ENCODE assay signal across 26 cellular contexts in the genomic region with DNA sequence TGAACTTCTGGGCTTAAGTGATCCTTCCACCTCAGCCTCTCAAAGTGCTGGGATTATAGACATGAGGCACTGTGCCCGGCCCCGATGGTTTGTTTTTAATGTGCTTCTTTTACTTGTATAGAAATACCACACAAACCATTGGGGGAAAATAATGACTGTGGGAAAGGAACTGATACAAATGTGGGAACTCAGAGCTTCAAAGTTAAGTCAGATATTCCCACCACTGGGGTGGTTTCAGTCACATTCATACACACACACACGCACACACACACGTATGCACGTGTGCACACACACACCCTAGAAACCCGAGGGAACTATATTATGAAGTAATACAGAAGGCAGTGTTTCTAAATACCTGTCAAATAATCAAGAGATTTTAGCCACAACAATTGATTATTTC. TPM values are rescaled to one million over a fixed set of nuclear protein-coding genes. Genes with fewer than 3 reads are reported as not detected.
DNase-seq lines count a peak whose midpoint lies in the region; ATAC-seq, FAIRE-seq and TF ChIP-seq lines count a peak whose summit lies in the region.
"Had no signal": no experiment of that assay in that cellular context is flagged by ENCODE, and none has a peak within 500 bp of the region (broad histone marks: within the 10 kb centered on the region; RNA-seq: fewer than 3 reads in every experiment).

No MANE protein-coding gene starts in this region.

- H3K27me3 ChIP-seq in K562 (ENCODE audit: control insufficient read depth in 2 of 2, insufficient read depth in 2 of 2, low read length in 2 of 2), result peaks cover 63 to 71% of the 10 kb centered on the region in 2 experiments; a peak in 4 of 5 replicates
- H3K27me3 ChIP-seq: BE2C had no signal

- no peaks in the 10 kb centered on the region for H3K9me1 ChIP-seq in K562 (ENCODE audit: control insufficient read depth, insufficient read depth, low read length)

- no peak for TF ChIP-seq RAD21 in K562 (CRISPR knock-in tag; conservative IDR thresholded peaks at IDR 0.05 in 1 of 2, IDR thresholded peaks at IDR 0.05 in 1 of 2)

- CTCF ChIA-PET in K562 (lab: Yijun Ruan, JAX; ENCODE audit: low intra/inter-chr PET ratio), result no interaction called here

- FAIRE-seq in K562 (lab: Jason Lieb, UNC), result no peak
- FAIRE-seq: GM19239 had no signal

- 0% methylated on average over 6 of the region's 6 CpGs for WGBS in K562 (ENCODE audit: insufficient coverage, low coverage, missing lambda C conversion rate)

- H2AFZ ChIP-seq in K562 (ENCODE audit: low read depth, low read length), result no peak overlapping the region

- POLR2A ChIA-PET in K562 (lab: Yijun Ruan, JAX), result interaction anchor here (0.7 to 1.4 kb wide), 2 partner anchors 11 to 12 kb away, joined by 3 read pairs; no protein-coding TSS in a partner anchor

- peak; percentile 14 for DNase-seq in activated CD4-positive, alpha-beta T cell treated with anti-CD3 and anti-CD28 coated beads for 48 hours
- no peak for DNase-seq in activated CD4-positive, alpha-beta T cell treated with anti-CD3 and anti-CD28 coated beads, Interleukin-2, amount 50 U/mL, for 1 hour
- peak; percentile 49 for DNase-seq in GM12864 (ENCODE audit: low read depth)
- peak; percentile 28 for DNase-seq in GM20000 (ENCODE audit: low spot score)
- DNase-seq in K562 (ENCODE audit: extremely low read depth in 1 of 4, low spot score in 3 of 4), result no peak
- DNase-seq in NCI-H2171 (lab: John Stamatoyannopoulos, UW), result no peak
- no peak for DNase-seq in NCI-H1092 (lab: John Stamatoyannopoulos, UW)
- DNase-seq in NCI-H1694 (lab: John Stamatoyannopoulos, UW), result no peak
- DNase-seq: 8988T; BE2C; CD4-positive, CD25-positive, alpha-beta regulatory T cell; COR-L47; DMS 273 treated with DMSO at 0.1 percent for 48 hours; GDM1; GOT3; Karpas-422; NCI-H1105 treated with DMSO at 0.1 percent for 48 hours; NCI-H1694 treated with DMSO at 0.1 percent for 48 hours; NCI-H226; NCI-H82; SHP77 had no signal

- TF ChIP-seq POLR2A in K562 (conservative IDR thresholded peaks at IDR 0.05), result no peak

- in situ Hi-C loops in K562 (cut with MboI), result no loop called here

- no peak overlapping the region for H3K4me2 ChIP-seq in K562 (ENCODE audit: insufficient read depth, low read length)

- H3K9ac ChIP-seq in K562 (ENCODE audit: insufficient read depth in 1 of 2, low read depth in 2 of 2, low read length in 2 of 2), result no peak overlapping the region

- intact Hi-C loops in K562 (cut with micrococcal nuclease), result loop anchor here (5.0 kb wide), 1 partner anchor 238 kb away; the partner anchor contains the start of gene KLHDC10

- peaks cover 0 to 2% of the 10 kb centered on the region in 2 experiments; a peak in 1 of 5 replicates for H3K4me1 ChIP-seq in K562 (replicated peaks in 1 of 2; ENCODE audit: control insufficient read depth in 2 of 2, insufficient read depth in 2 of 2, low read length in 2 of 2)
- H3K4me1 ChIP-seq: BE2C had no signal

- no peaks in the 10 kb centered on the region for H4K20me1 ChIP-seq in K562 (replicated peaks; ENCODE audit: control insufficient read depth, insufficient read depth, low read length)

- H3K9me3 ChIP-seq in K562 (replicated peaks; ENCODE audit: control insufficient read depth, insufficient read depth, low read depth, low read length), result no peaks in the 10 kb centered on the region

- no peaks in the 10 kb centered on the region for H3K36me3 ChIP-seq in K562 (ENCODE audit: control insufficient read depth, insufficient read depth, low read length)
- H3K36me3 ChIP-seq: BE2C had no signal

- no peak overlapping the region for H3K27ac ChIP-seq in K562 (ENCODE audit: extremely low read depth, low read depth, low read length)
- H3K27ac ChIP-seq: SK-N-MC had no signal

- no TSS peak for BruUV-seq in K562 (replicated peaks; lab: Mats Ljungman, UMichigan)

- H3K79me2 ChIP-seq in K562 (ENCODE audit: control insufficient read depth, insufficient read depth, low read length), result no peaks in the 10 kb centered on the region

- ATAC-seq in K562, result no peak
- ATAC-seq: HCT116 had no signal

- TF ChIP-seq CTCF in GM12864 (IDR thresholded peaks at IDR 0.05; ENCODE audit: low read depth, low read length, missing control alignments), result no peak
- TF ChIP-seq CTCF in GM20000 (IDR thresholded peaks at IDR 0.05; ENCODE audit: extremely low read depth, missing control alignments), result no peak
- no peak for TF ChIP-seq CTCF in K562 (IDR thresholded peaks at IDR 0.05 in 2 of 3, conservative IDR thresholded peaks at IDR 0.05 in 1 of 3; ENCODE audit: insufficient read depth in 2 of 3, low read depth in 1 of 3, low read length in 3 of 3)

- no peak for TF ChIP-seq EP300 in K562 (IDR thresholded peaks at IDR 0.05; ENCODE audit: low read length)

- H3K4me3 ChIP-seq in GM12864 (ENCODE audit: low read depth, low read length) (no peak overlapping the region), K562 (no peak overlapping the region)
- H3K4me3 ChIP-seq: SK-N-MC had no signal

TF ChIP-seq in K562, 482 proteins besides CTCF, POLR2A, EP300 and RAD21:
- TF ChIP-seq ZNF316 (IDR thresholded peaks at IDR 0.05), result no peak
- TF ChIP-seq CBFA2T2 (conservative IDR thresholded peaks at IDR 0.05), result 0 out of 2 replicates have a peak, but pooled peaks have one; percentile 1

RNA-seq across cellular contexts. Expression of gene CPA4, which starts 17.0 kb away (rescaled TPM):
- total RNA-seq in K562 (2011; cell fraction: chromatin; rRNA removed; ENCODE audit: low replicate concordance), result 0.79 TPM in 1 of 2 replicates, not detected in the other
- 0.13 TPM in 1 of 2 replicates, not detected in the other for total RNA-seq in K562 (2011; cell fraction: nucleolus; rRNA removed)
- not detected in 2 replicates for total RNA-seq in K562 (2011; cell fraction: nucleoplasm; rRNA removed)
- not detected in 2 replicates for total RNA-seq in K562 (2014; rRNA removed)
- total RNA-seq in K562 (2014; rRNA removed; fragmentation: Illumina TruSeq; extraction: Trizol), result not detected in 2 replicates
- total RNA-seq in K562 (2015; rRNA removed; fragmentation: Illumina TruSeq; extraction: Trizol), result not detected in 2 replicates
- not detected in 2 replicates for total RNA-seq in K562 (2021)
- 0.05 TPM in 1 of 2 replicates, not detected in the other for polyA plus RNA-seq in K562 (2011; rRNA removed)
- 0.04 and 0.06 TPM in 2 replicates for polyA plus RNA-seq in K562 (2011; cell fraction: cytosol; rRNA removed)
- polyA plus RNA-seq in K562 (2011; cell fraction: nucleus; rRNA removed), result 0.04 and 0.50 TPM in 2 replicates
- 0.04 and 0.08 TPM in 2 replicates for polyA plus RNA-seq in K562 (2012)
- polyA plus RNA-seq in K562 (2014; fragmentation: Illumina TruSeq; extraction: Trizol), result not detected in 2 replicates
- not detected for polyA plus RNA-seq in K562 (2014; fragmentation: Nextera tagmentation; extraction: Ambion mirVana)
- polyA plus RNA-seq in K562 (2014; rRNA removed), result not detected in 2 replicates
- polyA minus RNA-seq in K562 (2011; rRNA and poly(A)+ RNA removed), result not detected in 2 replicates
- not detected in 2 replicates for polyA minus RNA-seq in K562 (2011; cell fraction: cytosol; rRNA and poly(A)+ RNA removed)
- not detected in 2 replicates for polyA minus RNA-seq in K562 (2011; cell fraction: nucleus; rRNA and poly(A)+ RNA removed)
- total RNA-seq: CD4-positive, CD25-positive, alpha-beta regulatory T cell had no signal
- polyA plus RNA-seq: CD4-positive, CD25-positive, alpha-beta regulatory T cell had no signal

RNA-seq across cellular contexts. Expression of gene CPA5, which starts 34.6 kb away (rescaled TPM):
- 1.00 TPM in 1 of 2 replicates, not detected in the other for total RNA-seq in K562 (2011; cell fraction: chromatin; rRNA removed; ENCODE audit: low replicate concordance)
- 0.33 and 3.7 TPM in 2 replicates for total RNA-seq in K562 (2011; cell fraction: nucleolus; rRNA removed)
- 0.31 and 0.66 TPM in 2 replicates for total RNA-seq in K562 (2011; cell fraction: nucleoplasm; rRNA removed)
- total RNA-seq in K562 (2014; rRNA removed), result 0.16 and 0.23 TPM in 2 replicates
- total RNA-seq in K562 (2014; rRNA removed; fragmentation: Illumina TruSeq; extraction: Trizol), result 0.29 and 0.91 TPM in 2 replicates
- total RNA-seq in K562 (2015; rRNA removed; fragmentation: Illumina TruSeq; extraction: Trizol), result 0.26 and 0.94 TPM in 2 replicates
- total RNA-seq in K562 (2021), result 0.18 and 0.22 TPM in 2 replicates
- 0.14 and 0.50 TPM in 2 replicates for polyA plus RNA-seq in K562 (2011; rRNA removed)
- 0.07 and 0.19 TPM in 2 replicates for polyA plus RNA-seq in K562 (2011; cell fraction: cytosol; rRNA removed)
- 0.29 and 2.2 TPM in 2 replicates for polyA plus RNA-seq in K562 (2011; cell fraction: nucleus; rRNA removed)
- 0.91 and 6.4 TPM in 2 replicates for polyA plus RNA-seq in K562 (2012)
- polyA plus RNA-seq in K562 (2014; fragmentation: Illumina TruSeq; extraction: Trizol), result 0.24 and 1.00 TPM in 2 replicates
- 1 to 10 TPM; 1.0 to 2.4 TPM for polyA plus RNA-seq in K562 (2014; fragmentation: Nextera tagmentation; extraction: Ambion mirVana)
- 0.11 and 0.13 TPM in 2 replicates for polyA plus RNA-seq in K562 (2014; rRNA removed)
- polyA minus RNA-seq in K562 (2011; rRNA and poly(A)+ RNA removed), result not detected in 2 replicates
- not detected in 2 replicates for polyA minus RNA-seq in K562 (2011; cell fraction: cytosol; rRNA and poly(A)+ RNA removed)
- not detected in 2 replicates for polyA minus RNA-seq in K562 (2011; cell fraction: nucleus; rRNA and poly(A)+ RNA removed)

RNA-seq across cellular contexts. Expression of gene CPA2, which starts 43.3 kb away (rescaled TPM):
- total RNA-seq in K562 (2011; cell fraction: chromatin; rRNA removed; ENCODE audit: low replicate concordance), result 0.28 and 0.65 TPM in 2 replicates
- total RNA-seq in K562 (2011; cell fraction: nucleolus; rRNA removed), result not detected in 2 replicates
- total RNA-seq in K562 (2011; cell fraction: nucleoplasm; rRNA removed), result 0.46 TPM in 1 of 2 replicates, not detected in the other
- total RNA-seq in K562 (2014; rRNA removed) (0.24 TPM in 1 of 2 replicates, not detected in the other), K562 (2014; rRNA removed; fragmentation: Illumina TruSeq; extraction: Trizol) (not detected in 2 replicates), K562 (2015; rRNA removed; fragmentation: Illumina TruSeq; extraction: Trizol) (not detected in 2 replicates), K562 (2021) (0.84 and 1.2 TPM in 2 replicates)
- polyA plus RNA-seq in K562 (2011; rRNA removed) (0.11 TPM in 1 of 2 replicates, not detected in the other), K562 (2014; fragmentation: Illumina TruSeq; extraction: Trizol) (0.09 TPM in 1 of 2 replicates, not detected in the other), K562 (2014; fragmentation: Nextera tagmentation; extraction: Ambion mirVana) (under 1 TPM in 1 of 2 experiments, not detected in 1; 0.04 TPM), K562 (2014; rRNA removed) (0.05 and 0.20 TPM in 2 replicates)
- not detected in 2 replicates for polyA plus RNA-seq in K562 (2011; cell fraction: cytosol; rRNA removed)
- polyA plus RNA-seq in K562 (2011; cell fraction: nucleus; rRNA removed), result 0.15 and 0.37 TPM in 2 replicates
- 0.18 TPM in 1 of 2 replicates, not detected in the other for polyA plus RNA-seq in K562 (2012)
- not detected in 2 replicates for polyA minus RNA-seq in K562 (2011; rRNA and poly(A)+ RNA removed)
- polyA minus RNA-seq in K562 (2011; cell fraction: cytosol; rRNA and poly(A)+ RNA removed), result not detected in 2 replicates
- polyA minus RNA-seq in K562 (2011; cell fraction: nucleus; rRNA and poly(A)+ RNA removed), result not detected in 2 replicates
- total RNA-seq: CD4-positive, CD25-positive, alpha-beta regulatory T cell; MCF 10A; RPMI7951 had no signal
- polyA plus RNA-seq: CD4-positive, CD25-positive, alpha-beta regulatory T cell had no signal

Comparison
In these comparisons a context has a peak if more than half of its experiments do, and no peak if none do; other contexts are left out.
1. DNase-seq: peak in activated CD4-positive, alpha-beta T cell treated with anti-CD3 and anti-CD28 coated beads for 48 hours (single experiment), GM12864 (single experiment) and GM20000 (single experiment); none in activated CD4-positive, alpha-beta T cell treated with anti-CD3 and anti-CD28 coated beads, Interleukin-2, amount 50 U/mL, for 1 hour (single experiment), K562 (0 of 4), NCI-H2171 (single experiment), NCI-H1092 (single experiment) and NCI-H1694 (single experiment).